ENCODE assay signal across 17 cellular contexts in genomic region chr3:58004972-58005371, GRCh38. TPM values are rescaled to one million over a fixed set of nuclear protein-coding genes. Genes with fewer than 3 reads are reported as not detected.
A peak's percentile ranks its signal among the peaks of the same experiment; 100 is the strongest.
DNase-seq lines count a peak whose midpoint lies in the region; ATAC-seq and TF ChIP-seq lines count a peak whose summit lies in the region.
"Had no signal": no experiment of that assay in that cellular context is flagged by ENCODE, and none has a peak within 500 bp of the region (broad histone marks: within the 10 kb centered on the region; RNA-seq: fewer than 3 reads in every experiment).

No MANE protein-coding gene starts in this region.

- H3K36me3 ChIP-seq in SK-N-SH (replicated peaks in 1 of 2; ENCODE audit: control insufficient read depth in 1 of 2, insufficient read depth in 2 of 2, low read length in 1 of 2) (no peaks in the 10 kb centered on the region), RWPE2 (ENCODE audit: low read depth) (peaks cover 16% of the 10 kb centered on the region), esophagus squamous epithelium (no peaks in the 10 kb centered on the region), sigmoid colon (no peaks in the 10 kb centered on the region)

- no peaks in the 10 kb centered on the region for H3K9me2 ChIP-seq in SK-N-SH

- no peak for ATAC-seq in SK-N-SH treated with all-trans-retinoic acid at 6 μM for 48 hours
- ATAC-seq in RWPE2 (ENCODE audit: low read depth) = peak; percentile 49
- ATAC-seq in GM21381 (IDR thresholded peaks at IDR 0.05; ENCODE audit: unreplicated experiment) = no peak

- H3K4me3 Mint-ChIP-seq in activated CD4-positive, alpha-beta T cell treated with anti-CD3 and anti-CD28 coated beads, Interleukin-2, amount 10 ng/mL, durations not matched to agents 24 days and 14 days = no peak overlapping the region
- H3K4me3 Mint-ChIP-seq: brain; mesothelial cell of epicardium; stimulated activated naive CD8-positive, alpha-beta T cell treated with anti-CD3 and anti-CD28 coated beads, Interleukin-15, Interleukin-2, amounts not matched to agents 100 ng/mL and 50 ng/mL, for 24 hours had no signal

- 55% methylated on average over 6 of the region's 6 CpGs for WGBS in SK-N-SH (ENCODE audit: low lambda C conversion rate)
- WGBS in esophagus squamous epithelium, 2 donors = 51 to 79% methylated on average over 6 of the region's 6 CpGs
- 88% methylated on average over 6 of the region's 6 CpGs for WGBS in sigmoid colon, 2 donors

- no peaks in the 10 kb centered on the region for H3K27me3 Mint-ChIP-seq in activated CD4-positive, alpha-beta T cell treated with anti-CD3 and anti-CD28 coated beads, Interleukin-2, amount 10 ng/mL, durations not matched to agents 24 days and 14 days
- H3K27me3 Mint-ChIP-seq: stimulated activated naive CD8-positive, alpha-beta T cell treated with anti-CD3 and anti-CD28 coated beads, Interleukin-15, Interleukin-2, amounts not matched to agents 100 ng/mL and 50 ng/mL, for 24 hours had no signal

- TF ChIP-seq POLR2A in esophagus squamous epithelium (IDR thresholded peaks at IDR 0.05) = no peak
- no peak for TF ChIP-seq POLR2A in sigmoid colon (IDR thresholded peaks at IDR 0.05)

- H3K4me1 Mint-ChIP-seq in activated CD4-positive, alpha-beta T cell treated with anti-CD3 and anti-CD28 coated beads, Interleukin-2, amount 10 ng/mL, durations not matched to agents 24 days and 14 days = peaks cover 12% of the 10 kb centered on the region

- TF ChIP-seq CTCF in SK-N-SH (IDR thresholded peaks at IDR 0.05) = no peak
- no peak for TF ChIP-seq CTCF in RWPE2 (IDR thresholded peaks at IDR 0.05; ENCODE audit: poor library complexity, severe bottlenecking)
- TF ChIP-seq CTCF in esophagus squamous epithelium (IDR thresholded peaks at IDR 0.05) = no peak
- TF ChIP-seq CTCF in sigmoid colon (IDR thresholded peaks at IDR 0.05) = no peak

- TF ChIP-seq EP300 in SK-N-SH (IDR thresholded peaks at IDR 0.05; ENCODE audit: borderline replicate concordance in 1 of 2, low read depth in 1 of 2, low read length in 1 of 2) = no peak
- no peak for TF ChIP-seq EP300 in sigmoid colon (IDR thresholded peaks at IDR 0.05)

- no peak overlapping the region for H2AFZ ChIP-seq in SK-N-SH (ENCODE audit: low read depth)

- CTCF ChIA-PET in SK-N-SH (lab: Yijun Ruan, JAX) = interaction anchor here (0.7 to 4.9 kb wide), 5 partner anchors 8 to 295 kb away, joined by 3 to 39 read pairs (median 6); no protein-coding TSS in a partner anchor

- no peaks in the 10 kb centered on the region for H4K20me1 ChIP-seq in SK-N-SH (ENCODE audit: insufficient read depth)

- H3K27ac ChIP-seq in SK-N-SH (ENCODE audit: low read depth in 2 of 2, low read length in 1 of 2) = peak overlapping the region in 1 of 2 experiments; percentile 44; a peak in 2 of 4 replicates
- H3K27ac ChIP-seq in RWPE2 (ENCODE audit: poor library complexity, severe bottlenecking) = peak overlapping the region; percentile 96
- H3K27ac ChIP-seq in esophagus squamous epithelium = peak overlapping the region in 3 of 4 donors; percentile 32 to 46 (median 34)
- H3K27ac ChIP-seq in sigmoid colon = peak overlapping the region in 3 of 4 donors; percentile 29 to 62 (median 35)
- H3K27ac ChIP-seq: 22Rv1 had no signal

- H3K4me1 ChIP-seq in SK-N-SH (ENCODE audit: control insufficient read depth in 1 of 2, insufficient read depth in 2 of 2, low read depth in 1 of 2, low read length in 1 of 2) = peaks cover 0 to 11% of the 10 kb centered on the region in 2 experiments; a peak in 1 of 4 replicates
- H3K4me1 ChIP-seq in RWPE2 (ENCODE audit: insufficient read depth, poor library complexity, severe bottlenecking) = peaks cover 42% of the 10 kb centered on the region
- H3K4me1 ChIP-seq in esophagus squamous epithelium = peaks cover 6 to 45% (median 19%) of the 10 kb centered on the region in 3 donors
- peaks cover 0 to 12% (median 5%) of the 10 kb centered on the region in 4 donors for H3K4me1 ChIP-seq in sigmoid colon

- H3F3A ChIP-seq in SK-N-SH (replicated peaks; ENCODE audit: insufficient read depth) = peaks cover 9% of the 10 kb centered on the region

- H3K27me3 ChIP-seq in SK-N-SH (ENCODE audit: insufficient read depth) = no peaks in the 10 kb centered on the region
- H3K27me3 ChIP-seq in RWPE2 (ENCODE audit: insufficient read depth, poor library complexity, severe bottlenecking) = no peaks in the 10 kb centered on the region
- no peaks in the 10 kb centered on the region for H3K27me3 ChIP-seq in esophagus squamous epithelium
- H3K27me3 ChIP-seq in sigmoid colon = no peaks in the 10 kb centered on the region

- intact Hi-C loops in esophagus squamous epithelium (cut with DNase I) (loop anchor here (5.0 kb wide), 1 partner anchor 167 kb away; no protein-coding TSS in a partner anchor), sigmoid colon (cut with DNase I) (loop anchor here (5.0 kb wide), 4 partner anchors 53 to 302 kb away; partner anchors contain the start of genes ABHD6, HTD2 and RPP14)
- intact Hi-C loops in activated CD4-positive, alpha-beta T cell treated with anti-CD3 and anti-CD28 coated beads, Interleukin-2, amount 10 ng/mL, durations not matched to agents 24 days and 14 days (cut with micrococcal nuclease) = loop anchor here (10.0 kb wide), 1 partner anchor 300 kb away; the partner anchor contains the start of genes HTD2 and RPP14

- H3K9me3 ChIP-seq in SK-N-SH (no peaks in the 10 kb centered on the region), RWPE2 (ENCODE audit: severe bottlenecking) (no peaks in the 10 kb centered on the region), esophagus squamous epithelium (no peaks in the 10 kb centered on the region), sigmoid colon (no peaks in the 10 kb centered on the region)

- POLR2A ChIA-PET in SK-N-SH (lab: Yijun Ruan, JAX) = no interaction called here

- no peak for TF ChIP-seq RAD21 in SK-N-SH (IDR thresholded peaks at IDR 0.05; ENCODE audit: low read length)

- no peak overlapping the region for H3K4me2 ChIP-seq in SK-N-SH

- no peak overlapping the region for H3K27ac Mint-ChIP-seq in activated CD4-positive, alpha-beta T cell treated with anti-CD3 and anti-CD28 coated beads, Interleukin-2, amount 10 ng/mL, durations not matched to agents 24 days and 14 days
- H3K27ac Mint-ChIP-seq: brain; mesothelial cell of epicardium; stimulated activated naive CD8-positive, alpha-beta T cell treated with anti-CD3 and anti-CD28 coated beads, Interleukin-15, Interleukin-2, amounts not matched to agents 100 ng/mL and 50 ng/mL, for 24 hours had no signal

- H3K4me3 ChIP-seq in SK-N-SH (ENCODE audit: low read depth in 2 of 2, low read length in 1 of 2) = no peak overlapping the region
- no peak overlapping the region for H3K4me3 ChIP-seq in RWPE2 (ENCODE audit: severe bottlenecking)
- no peak overlapping the region for H3K4me3 ChIP-seq in esophagus squamous epithelium
- H3K4me3 ChIP-seq in sigmoid colon = no peak overlapping the region

- DNase-seq in SK-N-SH (no peak), RWPE2 (ENCODE audit: low spot score) (peak; percentile 88), esophagus squamous epithelium (lab: John Stamatoyannopoulos, UW) (no peak), sigmoid colon (no peak), HUDEP-2 (lab: John Stamatoyannopoulos, UW; ENCODE audit: unreplicated experiment in 76 of 76) (no peak)
- no peak for DNase-seq in activated CD4-positive, alpha-beta T cell treated with anti-CD3 and anti-CD28 coated beads, Interleukin-2, amount 10 ng/mL, durations not matched to agents 24 days and 14 days
- DNase-seq: activated naive CD4-positive, alpha-beta T cell; H7; MM.1S; NCI-H187; NCI-H446 treated with DMSO at 0.1 percent for 48 hours had no signal

- H3K9ac ChIP-seq in SK-N-SH = no peak overlapping the region

- no peaks in the 10 kb centered on the region for H3K9me3 Mint-ChIP-seq in activated CD4-positive, alpha-beta T cell treated with anti-CD3 and anti-CD28 coated beads, Interleukin-2, amount 10 ng/mL, durations not matched to agents 24 days and 14 days
- H3K9me3 Mint-ChIP-seq: brain; mesothelial cell of epicardium; stimulated activated naive CD8-positive, alpha-beta T cell treated with anti-CD3 and anti-CD28 coated beads, Interleukin-15, Interleukin-2, amounts not matched to agents 100 ng/mL and 50 ng/mL, for 24 hours had no signal

- H3K36me3 Mint-ChIP-seq in activated CD4-positive, alpha-beta T cell treated with anti-CD3 and anti-CD28 coated beads, Interleukin-2, amount 10 ng/mL, durations not matched to agents 24 days and 14 days (ENCODE audit: low read depth) = no peaks in the 10 kb centered on the region
- H3K36me3 Mint-ChIP-seq: brain, mesothelial cell of epicardium had no signal

- peaks cover 17% of the 10 kb centered on the region for H3K79me2 ChIP-seq in SK-N-SH (ENCODE audit: insufficient read depth)

TF ChIP-seq in SK-N-SH, 30 proteins besides CTCF, POLR2A, EP300 and RAD21:
- TF ChIP-seq FOSL2 (IDR thresholded peaks at IDR 0.05; ENCODE audit: borderline replicate concordance, low read depth) (peak; percentile 60; the same call in 1 of the 2 replicates), GABPA (IDR thresholded peaks at IDR 0.05; ENCODE audit: low read depth) (no peak)

TF ChIP-seq in SK-N-SH treated with all-trans-retinoic acid at 6 μM for 48 hours, 23 proteins besides CTCF, POLR2A, EP300 and RAD21 (continues in another document):
- no peak for TF ChIP-seq PPARA (CRISPR knock-in tag; IDR thresholded peaks at IDR 0.05; ENCODE audit: borderline replicate concordance)
- TF ChIP-seq PATZ1 (CRISPR knock-in tag; IDR thresholded peaks at IDR 0.05; ENCODE audit: borderline replicate concordance) = no peak
- no peak for TF ChIP-seq ZNF565 (CRISPR knock-in tag; conservative IDR thresholded peaks at IDR 0.05; ENCODE audit: low read depth)
- no peak for TF ChIP-seq ZNF70 (CRISPR knock-in tag; IDR thresholded peaks at IDR 0.05)

RNA-seq across cellular contexts. Expression of gene FLNB, which starts 3.2 kb away (rescaled TPM):
- polyA plus RNA-seq in SK-N-SH (2012; rRNA removed) (115 and 127 TPM in 2 replicates), sigmoid colon (100 to 1,000 TPM; 109 to 277 (median 121) TPM)
- 44.1 and 52.4 TPM in 2 replicates for polyA plus RNA-seq in SK-N-SH (2012; cell fraction: cytosol; rRNA removed)
- 397 and 536 TPM in 2 replicates for polyA plus RNA-seq in SK-N-SH (2012; cell fraction: nucleus; rRNA removed)
- total RNA-seq in esophagus squamous epithelium (10 to 100 TPM; 65.4 to 77.0 (median 71.5) TPM), sigmoid colon (100 to 1,000 TPM in 1 of 4 donors, 10 to 100 TPM in 3; 51.7 to 121 (median 76.7) TPM)
- 22.8 and 23.9 TPM in 2 replicates for total RNA-seq in activated CD4-positive, alpha-beta T cell treated with anti-CD3 and anti-CD28 coated beads, Interleukin-2, amount 10 ng/mL, durations not matched to agents 24 days and 14 days
